ENCODE assay signal across 8 cellular contexts in the genomic region with DNA sequence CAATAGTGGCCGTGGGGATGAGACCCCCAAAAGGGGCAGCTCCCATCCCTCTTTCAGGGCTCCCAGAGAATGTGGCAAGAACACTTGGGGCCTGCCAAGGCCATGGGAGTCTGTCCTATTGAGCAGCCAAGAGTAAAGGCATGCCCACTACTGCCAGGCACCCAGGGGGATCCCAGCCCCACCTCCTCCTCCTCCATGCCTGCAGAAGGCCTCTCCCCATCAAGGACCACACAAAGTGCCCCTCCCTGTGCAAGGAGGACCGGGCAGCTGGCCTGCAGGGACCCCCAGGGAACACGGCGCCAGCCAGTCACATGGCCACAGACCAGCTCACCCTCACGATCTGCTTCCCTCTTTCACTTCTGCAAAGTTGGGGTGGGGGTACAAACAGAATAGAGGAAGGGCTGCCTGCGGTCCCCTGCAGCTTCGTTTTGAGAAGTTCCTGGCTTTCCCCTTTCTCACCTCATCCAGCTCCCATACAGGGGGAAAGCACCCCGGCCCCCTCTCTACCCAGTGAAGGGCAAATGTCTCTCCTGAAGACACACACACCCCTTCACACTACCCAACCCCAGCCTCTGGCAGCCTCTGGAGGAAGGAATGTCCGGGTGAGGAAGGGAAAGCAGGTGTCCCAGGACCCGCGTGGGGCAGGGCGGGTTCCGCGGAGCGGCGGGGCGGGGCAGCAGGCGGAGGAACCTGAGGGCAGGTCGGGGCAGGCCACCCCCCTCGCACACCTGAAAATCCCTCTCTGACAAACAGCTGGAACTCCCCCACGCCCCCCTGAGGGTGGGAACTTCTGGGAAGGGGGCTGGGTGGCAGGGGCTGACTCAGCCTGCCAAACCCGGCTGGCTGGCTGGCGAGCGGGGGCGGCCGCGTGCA. TPM values are rescaled to one million over a fixed set of nuclear protein-coding genes. Genes with fewer than 3 reads are reported as not detected.
DNase-seq lines count a peak whose midpoint lies in the region; ATAC-seq and FAIRE-seq lines count a peak whose summit lies in the region.

No MANE protein-coding gene starts in this region.

- DNase-seq in SK-N-MC (ENCODE audit: low read depth, low spot score): no peak
- peak; percentile 95 for DNase-seq in activated naive CD4-positive, alpha-beta T cell treated with anti-CD3 and anti-CD28 coated beads for 36 hours
- DNase-seq in Right ventricle myocardium superior: peak; percentile 72
- DNase-seq in posterior vena cava (ENCODE audit: low spot score): peak; percentile 86
- DNase-seq in urothelium cell line (ENCODE audit: low spot score): peak; percentile 82
- DNase-seq in DMS114 treated with DMSO at 0.1 percent for 48 hours (lab: John Stamatoyannopoulos, UW; ENCODE audit: unreplicated experiment): no peak

- no peaks in the 10 kb centered on the region for H3K27me3 Mint-ChIP-seq in activated naive CD4-positive, alpha-beta T cell treated with anti-CD3 and anti-CD28 coated beads for 36 hours (ENCODE audit: low read depth)

- H3K27ac ChIP-seq in SK-N-MC: peak overlapping the region; percentile 31; the same call in 1 of the 2 replicates

- H3K9ac ChIP-seq in SK-N-MC (ENCODE audit: insufficient read length): peak overlapping the region; percentile 61

- H3K36me3 Mint-ChIP-seq in activated naive CD4-positive, alpha-beta T cell treated with anti-CD3 and anti-CD28 coated beads for 36 hours (ENCODE audit: low read depth): peaks cover 32% of the 10 kb centered on the region

- intact Hi-C loops in activated naive CD4-positive, alpha-beta T cell treated with anti-CD3 and anti-CD28 coated beads for 36 hours (cut with micrococcal nuclease): loop anchor here (1.0 to 2.0 kb wide), 3 partner anchors 8 to 718 kb away; a partner anchor contains a TSS
- intact Hi-C loops in Right ventricle myocardium superior (cut with DNase I): no loop called here
- intact Hi-C loops in posterior vena cava (cut with DNase I): no loop called here

- peak overlapping the region; percentile 100 for H3K4me3 ChIP-seq in SK-N-MC

- peaks cover 21% of the 10 kb centered on the region; the same call in 1 of the 2 replicates for H3K36me3 ChIP-seq in SK-N-MC (ENCODE audit: insufficient read depth, low read length)

- H3K9me3 ChIP-seq in SK-N-MC (ENCODE audit: low read depth, low read length): no peaks in the 10 kb centered on the region

- H3K4me1 Mint-ChIP-seq in activated naive CD4-positive, alpha-beta T cell treated with anti-CD3 and anti-CD28 coated beads for 36 hours (ENCODE audit: low read depth): peaks cover 50% of the 10 kb centered on the region

- ATAC-seq in GM18870 (IDR thresholded peaks at IDR 0.05; ENCODE audit: unreplicated experiment): peak; percentile 39
- peak; percentile 23 for ATAC-seq in HG03196 (IDR thresholded peaks at IDR 0.05; ENCODE audit: unreplicated experiment)
- peak; percentile 4 for ATAC-seq in Right ventricle myocardium superior (ENCODE audit: poor library complexity)

- CTCF ChIA-PET in activated naive CD4-positive, alpha-beta T cell treated with anti-CD3 and anti-CD28 coated beads for 36 hours (lab: Charles Lee): interaction anchor here (0.6 to 2.7 kb wide), 7 partner anchors 9 to 55 kb away, joined by 3 to 21 read pairs (median 6); no protein-coding TSS in a partner anchor

- H3K4me3 Mint-ChIP-seq in activated naive CD4-positive, alpha-beta T cell treated with anti-CD3 and anti-CD28 coated beads for 36 hours: peak overlapping the region; percentile 98

- peak; percentile 63 for FAIRE-seq in urothelium cell line (lab: Jason Lieb, UNC)

- peak overlapping the region; percentile 96 for H3K27ac Mint-ChIP-seq in activated naive CD4-positive, alpha-beta T cell treated with anti-CD3 and anti-CD28 coated beads for 36 hours

- no peaks in the 10 kb centered on the region for H3K9me3 Mint-ChIP-seq in activated naive CD4-positive, alpha-beta T cell treated with anti-CD3 and anti-CD28 coated beads for 36 hours

RNA-seq across cellular contexts. Expression of a gene that starts 2.0 kb away (rescaled TPM):
- 10 to 100 TPM; 67.7 TPM for total RNA-seq in activated naive CD4-positive, alpha-beta T cell treated with anti-CD3 and anti-CD28 coated beads for 36 hours
- total RNA-seq in Right ventricle myocardium superior: 35.4 TPM
- total RNA-seq in posterior vena cava: 10 to 100 TPM; 51.4 to 53.7 TPM

RNA-seq across cellular contexts. Expression of a gene that starts 17.3 kb away (rescaled TPM):
- under 1 TPM in 1 of 2 experiments, not detected in 1; 0.14 TPM for total RNA-seq in activated naive CD4-positive, alpha-beta T cell treated with anti-CD3 and anti-CD28 coated beads for 36 hours
- total RNA-seq in Right ventricle myocardium superior: 135 TPM
- 10 to 100 TPM; 87.9 to 99.0 TPM for total RNA-seq in posterior vena cava

RNA-seq across cellular contexts. Expression of a gene that starts 18.5 kb away (rescaled TPM):
- 1 to 10 TPM; 1.1 to 1.3 TPM for total RNA-seq in activated naive CD4-positive, alpha-beta T cell treated with anti-CD3 and anti-CD28 coated beads for 36 hours
- 0.78 TPM for total RNA-seq in Right ventricle myocardium superior
- 1 to 10 TPM; 6.6 to 6.7 TPM for total RNA-seq in posterior vena cava

RNA-seq across cellular contexts. Expression of a gene that starts 53.0 kb away (rescaled TPM):
- 1 to 10 TPM in 1 of 2 experiments, under 1 TPM in 1; 0.95 to 1.7 TPM for total RNA-seq in activated naive CD4-positive, alpha-beta T cell treated with anti-CD3 and anti-CD28 coated beads for 36 hours
- total RNA-seq in Right ventricle myocardium superior (28.1 TPM), posterior vena cava (1,000 to 10,000 TPM in 1 of 2 donors, 100 to 1,000 TPM in 1; 456 to 1,821 TPM)

RNA-seq across cellular contexts. Expression of a gene that starts 53.3 kb away (rescaled TPM):
- 10 to 100 TPM; 10.5 to 11.1 TPM for total RNA-seq in activated naive CD4-positive, alpha-beta T cell treated with anti-CD3 and anti-CD28 coated beads for 36 hours
- 250 TPM for total RNA-seq in Right ventricle myocardium superior
- total RNA-seq in posterior vena cava: 10 to 100 TPM; 26.0 to 27.7 TPM

Comparison
In these comparisons a context has a peak if more than half of its experiments do, and no peak if none do; other contexts are left out.
1. DNase-seq: peak in activated naive CD4-positive, alpha-beta T cell treated with anti-CD3 and anti-CD28 coated beads for 36 hours (single experiment), Right ventricle myocardium superior (single experiment), posterior vena cava (single experiment) and urothelium cell line (single experiment); none in SK-N-MC (single experiment) and DMS114 treated with DMSO at 0.1 percent for 48 hours (single experiment).
2. RNA of a gene that starts 17.3 kb away (total RNA-seq): 135 TPM in Right ventricle myocardium superior (single experiment) and 87.9 to 99.0 TPM in posterior vena cava; 0.14 TPM in activated naive CD4-positive, alpha-beta T cell treated with anti-CD3 and anti-CD28 coated beads for 36 hours; every median in the first group is over 10 times any median in the second.
3. Peak in every context shown above with its lines, with median percentiles within 50 percentile points of each other: ATAC-seq.